ENCODE assay signal across 8 cellular contexts in genomic region chr4:4575284-4576211, GRCh38. TPM values are rescaled to one million over a fixed set of nuclear protein-coding genes. Genes with fewer than 3 reads are reported as not detected.
DNase-seq lines count a peak whose midpoint lies in the region; ATAC-seq, FAIRE-seq and TF ChIP-seq lines count a peak whose summit lies in the region.

No MANE protein-coding gene starts in this region.

- H3F3A ChIP-seq in neural cell (ENCODE audit: insufficient read depth, low read length, poor library complexity, severe bottlenecking), result no peaks in the 10 kb centered on the region

- H3K79me2 ChIP-seq in neural cell (replicated peaks; ENCODE audit: insufficient read depth, low read length), result no peaks in the 10 kb centered on the region

- H3K27me3 ChIP-seq in neural cell (ENCODE audit: insufficient read depth, low read depth, low read length), result peaks cover 4% of the 10 kb centered on the region

- intact Hi-C loops in activated T-helper 1 cell treated with anti-CD3 and anti-CD28 coated beads, Interleukin-12 subunit alpha, Interleukin-12 subunit beta, Interleukin-2, Interleukin-4 antibody, amounts not matched to agents 30 ng/mL and 10 ng/mL and 1 ng/mL, durations not matched to agents 14 hours and 24 hours and 36 hours (cut with micrococcal nuclease), result loop anchor here (1.0 to 2.0 kb wide), 2 partner anchors 33 to 87 kb away; partner anchors contain the start of gene STX18

- H3K27ac Mint-ChIP-seq in activated T-helper 1 cell treated with anti-CD3 and anti-CD28 coated beads, Interleukin-12 subunit alpha, Interleukin-12 subunit beta, Interleukin-2, Interleukin-4 antibody, amounts not matched to agents 30 ng/mL and 10 ng/mL and 1 ng/mL, durations not matched to agents 14 hours and 24 hours and 36 hours, result no peak overlapping the region
- no peak overlapping the region for H3K27ac Mint-ChIP-seq in stimulated activated naive CD8-positive, alpha-beta T cell treated with anti-CD3 and anti-CD28 coated beads, Interleukin-15, Interleukin-2, amounts not matched to agents 100 ng/mL and 50 ng/mL, for 24 hours

- FAIRE-seq in GM12892 (lab: Jason Lieb, UNC), result peak; percentile 81

- H3K27me3 Mint-ChIP-seq in activated T-helper 1 cell treated with anti-CD3 and anti-CD28 coated beads, Interleukin-12 subunit alpha, Interleukin-12 subunit beta, Interleukin-2, Interleukin-4 antibody, amounts not matched to agents 30 ng/mL and 10 ng/mL and 1 ng/mL, durations not matched to agents 14 hours and 24 hours and 36 hours (ENCODE audit: insufficient read depth), result peaks cover 7% of the 10 kb centered on the region
- H3K27me3 Mint-ChIP-seq in stimulated activated naive CD8-positive, alpha-beta T cell treated with anti-CD3 and anti-CD28 coated beads, Interleukin-15, Interleukin-2, amounts not matched to agents 100 ng/mL and 50 ng/mL, for 24 hours, result peaks cover 4% of the 10 kb centered on the region

- DNase-seq in GM12892 (ENCODE audit: insufficient read length) (peak; percentile 53), NCI-H226 (peak; percentile 22), fibroblast of pulmonary artery (ENCODE audit: low read depth) (peak; percentile 50), cerebellar nuclear complex (lab: John Stamatoyannopoulos, UW) (no peak)
- DNase-seq in activated T-helper 1 cell treated with anti-CD3 and anti-CD28 coated beads, Interleukin-12 subunit alpha, Interleukin-12 subunit beta, Interleukin-2, Interleukin-4 antibody, amounts not matched to agents 30 ng/mL and 10 ng/mL and 1 ng/mL, durations not matched to agents 14 hours and 24 hours and 36 hours (ENCODE audit: low spot score), result peak; percentile 10

- no peaks in the 10 kb centered on the region for H3K9me3 Mint-ChIP-seq in activated T-helper 1 cell treated with anti-CD3 and anti-CD28 coated beads, Interleukin-12 subunit alpha, Interleukin-12 subunit beta, Interleukin-2, Interleukin-4 antibody, amounts not matched to agents 30 ng/mL and 10 ng/mL and 1 ng/mL, durations not matched to agents 14 hours and 24 hours and 36 hours
- no peaks in the 10 kb centered on the region for H3K9me3 Mint-ChIP-seq in stimulated activated naive CD8-positive, alpha-beta T cell treated with anti-CD3 and anti-CD28 coated beads, Interleukin-15, Interleukin-2, amounts not matched to agents 100 ng/mL and 50 ng/mL, for 24 hours

- H3K4me3 ChIP-seq in fibroblast of pulmonary artery (replicated peaks; ENCODE audit: low read depth, low read length), result peak overlapping the region; percentile 68
- peak overlapping the region; percentile 52 for H3K4me3 ChIP-seq in neural cell (ENCODE audit: low read length)

- peak overlapping the region; percentile 69 for H3K4me3 Mint-ChIP-seq in activated T-helper 1 cell treated with anti-CD3 and anti-CD28 coated beads, Interleukin-12 subunit alpha, Interleukin-12 subunit beta, Interleukin-2, Interleukin-4 antibody, amounts not matched to agents 30 ng/mL and 10 ng/mL and 1 ng/mL, durations not matched to agents 14 hours and 24 hours and 36 hours
- peak overlapping the region; percentile 73 for H3K4me3 Mint-ChIP-seq in stimulated activated naive CD8-positive, alpha-beta T cell treated with anti-CD3 and anti-CD28 coated beads, Interleukin-15, Interleukin-2, amounts not matched to agents 100 ng/mL and 50 ng/mL, for 24 hours

- ATAC-seq in HG02610 (IDR thresholded peaks at IDR 0.05; ENCODE audit: unreplicated experiment), result peak; percentile 61

- no peaks in the 10 kb centered on the region for H3K36me3 ChIP-seq in neural cell (ENCODE audit: insufficient read depth, low read length)

- TF ChIP-seq RAD21 in neural cell (conservative IDR thresholded peaks at IDR 0.05), result no peak

- H3K9ac ChIP-seq in neural cell (ENCODE audit: low read length), result no peak overlapping the region

- no peaks in the 10 kb centered on the region for H4K20me1 ChIP-seq in neural cell (ENCODE audit: insufficient read depth)

- no peak for TF ChIP-seq EP300 in neural cell (conservative IDR thresholded peaks at IDR 0.05; ENCODE audit: poor library complexity, severe bottlenecking)

- no peaks in the 10 kb centered on the region for H3K9me2 ChIP-seq in neural cell (ENCODE audit: insufficient read depth, low read length)

- no peak for TF ChIP-seq CTCF in fibroblast of pulmonary artery (IDR thresholded peaks at IDR 0.05; ENCODE audit: low read length, missing control alignments)
- TF ChIP-seq CTCF in neural cell (IDR thresholded peaks at IDR 0.05; ENCODE audit: poor library complexity, severe bottlenecking), result peak; percentile 44

- no peak overlapping the region for H3K27ac ChIP-seq in neural cell (ENCODE audit: low read length)

- TF ChIP-seq POLR2A in GM12892 (IDR thresholded peaks at IDR 0.05; ENCODE audit: low read depth, low read length), result no peak; the same call in 1 of the 2 replicates

- peaks cover 3% of the 10 kb centered on the region for H3K36me3 Mint-ChIP-seq in activated T-helper 1 cell treated with anti-CD3 and anti-CD28 coated beads, Interleukin-12 subunit alpha, Interleukin-12 subunit beta, Interleukin-2, Interleukin-4 antibody, amounts not matched to agents 30 ng/mL and 10 ng/mL and 1 ng/mL, durations not matched to agents 14 hours and 24 hours and 36 hours (ENCODE audit: low read depth)
- peaks cover 25% of the 10 kb centered on the region for H3K36me3 Mint-ChIP-seq in stimulated activated naive CD8-positive, alpha-beta T cell treated with anti-CD3 and anti-CD28 coated beads, Interleukin-15, Interleukin-2, amounts not matched to agents 100 ng/mL and 50 ng/mL, for 24 hours (ENCODE audit: low read depth)

- no peak overlapping the region for H3K4me2 ChIP-seq in neural cell (ENCODE audit: low read length)

- H2AFZ ChIP-seq in neural cell (ENCODE audit: low read depth, low read length), result no peak overlapping the region

- H3K4me1 Mint-ChIP-seq in activated T-helper 1 cell treated with anti-CD3 and anti-CD28 coated beads, Interleukin-12 subunit alpha, Interleukin-12 subunit beta, Interleukin-2, Interleukin-4 antibody, amounts not matched to agents 30 ng/mL and 10 ng/mL and 1 ng/mL, durations not matched to agents 14 hours and 24 hours and 36 hours (ENCODE audit: low read depth), result peaks cover 6% of the 10 kb centered on the region
- H3K4me1 Mint-ChIP-seq in stimulated activated naive CD8-positive, alpha-beta T cell treated with anti-CD3 and anti-CD28 coated beads, Interleukin-15, Interleukin-2, amounts not matched to agents 100 ng/mL and 50 ng/mL, for 24 hours (ENCODE audit: low read depth), result peaks cover 14% of the 10 kb centered on the region

- no peaks in the 10 kb centered on the region for H3K9me3 ChIP-seq in neural cell (ENCODE audit: low read length)

TF ChIP-seq in neural cell, 6 proteins besides CTCF, POLR2A, EP300 and RAD21:
- no peak for TF ChIP-seq REST (IDR thresholded peaks at IDR 0.05; ENCODE audit: borderline replicate concordance)
- TF ChIP-seq TAF1 (IDR thresholded peaks at IDR 0.05; ENCODE audit: low read depth), result no peak
- TF ChIP-seq POLR2AphosphoS5 (IDR thresholded peaks at IDR 0.05), result no peak
- no peak for TF ChIP-seq SMC3 (conservative IDR thresholded peaks at IDR 0.05; ENCODE audit: poor library complexity)
- TF ChIP-seq EZH2 (IDR thresholded peaks at IDR 0.05; ENCODE audit: borderline replicate concordance, insufficient read depth, low read length, poor library complexity, severe bottlenecking), result no peak
- TF ChIP-seq MXI1 (conservative IDR thresholded peaks at IDR 0.05; ENCODE audit: poor library complexity, severe bottlenecking), result no peak

RNA-seq across cellular contexts. Expression of gene STX18, which starts 33.7 kb away (rescaled TPM):
- 21.8 TPM for polyA plus RNA-seq in GM12892 (2012; ENCODE audit: missing spikeins)
- 34.6 and 35.4 TPM in 2 replicates for total RNA-seq in activated T-helper 1 cell treated with anti-CD3 and anti-CD28 coated beads, Interleukin-12 subunit alpha, Interleukin-12 subunit beta, Interleukin-2, Interleukin-4 antibody, amounts not matched to agents 30 ng/mL and 10 ng/mL and 1 ng/mL, durations not matched to agents 14 hours and 24 hours and 36 hours
- 43.7 and 64.5 TPM in 2 replicates for polyA plus RNA-seq in neural cell
- 39.0 and 42.8 TPM in 2 replicates for polyA minus RNA-seq in neural cell

Comparison
In these comparisons a context has a peak if more than half of its experiments do, and no peak if none do; other contexts are left out.
1. DNase-seq: peak in GM12892 (single experiment), NCI-H226 (single experiment), activated T-helper 1 cell treated with anti-CD3 and anti-CD28 coated beads, Interleukin-12 subunit alpha, Interleukin-12 subunit beta, Interleukin-2, Interleukin-4 antibody, amounts not matched to agents 30 ng/mL and 10 ng/mL and 1 ng/mL, durations not matched to agents 14 hours and 24 hours and 36 hours (single experiment) and fibroblast of pulmonary artery (single experiment); none in cerebellar nuclear complex (0 of 2).